Comparison of ENCODE assay signal across 18 cellular contexts in genomic region chr4:134499074-134499473, GRCh38.
DNase-seq lines count a peak whose midpoint lies in the region; ATAC-seq and TF ChIP-seq lines count a peak whose summit lies in the region.
"Had no signal": no experiment of that assay in that cellular context is flagged by ENCODE, and none has a peak within 500 bp of the region (broad histone marks: within the 10 kb centered on the region; RNA-seq: fewer than 3 reads in every experiment).

No MANE protein-coding gene starts in this region.

- H2BK120ac ChIP-seq in mesenchymal stem cell (ENCODE audit: low read depth, low read length) = no peak overlapping the region

- ATAC-seq in GM21367 (IDR thresholded peaks at IDR 0.05; ENCODE audit: unreplicated experiment) = no peak
- ATAC-seq: CD8-positive, alpha-beta T cell; GM12878 had no signal

- peaks cover 31% of the 10 kb centered on the region for H3K9me3 Mint-ChIP-seq in HFFc6

- no peak overlapping the region for H3K4me2 ChIP-seq in mesenchymal stem cell (ENCODE audit: low read length, poor library complexity, severe bottlenecking)
- H3K4me2 ChIP-seq: BLaER1 had no signal

- DNase-seq in HFFc6 (peak; percentile 15), M059J (ENCODE audit: low read depth) (peak; percentile 27), mesenchymal stem cell (peak; percentile 6), NCI-H226 (no peak), HuH-7.5 (ENCODE audit: low spot score) (no peak)
- DNase-seq: Caco-2; CD4-positive, CD25-positive, alpha-beta regulatory T cell; CD8-positive, alpha-beta T cell; DMS153; DND-41; EL; GDM1; GOT3 had no signal

- H3K27ac Mint-ChIP-seq in HFFc6 = no peak overlapping the region
- H3K27ac Mint-ChIP-seq: CD4-positive, CD25-positive, alpha-beta regulatory T cell; CD8-positive, alpha-beta T cell had no signal

- H3K36me3 Mint-ChIP-seq in HFFc6 (ENCODE audit: low read depth) = peaks cover 13% of the 10 kb centered on the region; the same call in 1 of the 2 replicates
- H3K36me3 Mint-ChIP-seq: CD4-positive, CD25-positive, alpha-beta regulatory T cell; CD8-positive, alpha-beta T cell had no signal

- H3K9me3 ChIP-seq in mesenchymal stem cell (ENCODE audit: control insufficient read depth, low read length) = peaks cover 16% of the 10 kb centered on the region
- H3K9me3 ChIP-seq: BLaER1, Caco-2 had no signal

- H2BK12ac ChIP-seq in mesenchymal stem cell (ENCODE audit: low read length in 2 of 2) = no peak overlapping the region

- no peak overlapping the region for H4K91ac ChIP-seq in mesenchymal stem cell (ENCODE audit: low read length)

- H3K14ac ChIP-seq in mesenchymal stem cell (ENCODE audit: low read length in 2 of 2) = no peak overlapping the region

- H2AK5ac ChIP-seq in mesenchymal stem cell (ENCODE audit: low read length, severe bottlenecking) = no peak overlapping the region

- no peak overlapping the region for H3K4ac ChIP-seq in mesenchymal stem cell (ENCODE audit: low read depth in 1 of 2, low read length in 2 of 2)

- H3K27me3 Mint-ChIP-seq in HFFc6 (ENCODE audit: insufficient read depth) = no peaks in the 10 kb centered on the region
- H3K27me3 Mint-ChIP-seq: CD4-positive, CD25-positive, alpha-beta regulatory T cell had no signal

- no peak overlapping the region for H3K23ac ChIP-seq in mesenchymal stem cell (ENCODE audit: low read length in 2 of 2)

- H3K4me1 ChIP-seq in mesenchymal stem cell (ENCODE audit: control insufficient read depth, insufficient read depth, low read depth, low read length) = no peaks in the 10 kb centered on the region
- H3K4me1 ChIP-seq: BLaER1, Caco-2, HAP-1 had no signal

- H3K27me3 ChIP-seq in mesenchymal stem cell (ENCODE audit: control insufficient read depth in 1 of 2, insufficient read depth in 1 of 2, low read length in 2 of 2) = no peaks in the 10 kb centered on the region
- H3K27me3 ChIP-seq: BLaER1 had no signal

- H3K79me1 ChIP-seq in mesenchymal stem cell (replicated peaks; ENCODE audit: low read length, poor library complexity, severe bottlenecking) = no peaks in the 10 kb centered on the region

- H3K4me3 ChIP-seq in mesenchymal stem cell (ENCODE audit: insufficient read depth in 1 of 2, low read depth in 1 of 2, low read length in 2 of 2) = no peak overlapping the region
- H3K4me3 ChIP-seq: BLaER1, GM12878, HAP-1 had no signal

- H3K27ac ChIP-seq in mesenchymal stem cell (ENCODE audit: low read length, poor library complexity, severe bottlenecking) = no peak overlapping the region
- H3K27ac ChIP-seq: BLaER1, C4-2B had no signal

- no peak overlapping the region for H3K9ac ChIP-seq in mesenchymal stem cell (ENCODE audit: low read length)
- H3K9ac ChIP-seq: BLaER1 had no signal

- no peak overlapping the region for H3K4me3 Mint-ChIP-seq in HFFc6
- H3K4me3 Mint-ChIP-seq: CD4-positive, CD25-positive, alpha-beta regulatory T cell; CD8-positive, alpha-beta T cell had no signal

- no CpG with 5 or more reads among the region's 1 CpG for WGBS in mesenchymal stem cell

- TF ChIP-seq CTCF in HFFc6 (IDR thresholded peaks at IDR 0.05) = no peak

- H3K4me1 Mint-ChIP-seq in HFFc6 (ENCODE audit: low read depth) = no peaks in the 10 kb centered on the region; the same call in 1 of the 2 replicates
- H3K4me1 Mint-ChIP-seq: CD4-positive, CD25-positive, alpha-beta regulatory T cell had no signal

- H2AFZ ChIP-seq in mesenchymal stem cell (ENCODE audit: low read depth, low read length) = no peak overlapping the region

- no peak overlapping the region for H2BK5ac ChIP-seq in mesenchymal stem cell (ENCODE audit: low read depth, low read length, poor library complexity, severe bottlenecking)

- no peak overlapping the region for H2BK15ac ChIP-seq in mesenchymal stem cell (ENCODE audit: low read depth, poor library complexity, severe bottlenecking)

- no peak overlapping the region for H3K18ac ChIP-seq in mesenchymal stem cell (ENCODE audit: low read depth in 1 of 2, low read length in 2 of 2)

- H3K36me3 ChIP-seq in mesenchymal stem cell (ENCODE audit: control insufficient read depth in 1 of 2, insufficient read depth in 2 of 2, low read depth in 1 of 2, low read length in 2 of 2) = no peaks in the 10 kb centered on the region
- H3K36me3 ChIP-seq: BLaER1, HAP-1 had no signal

- no peak overlapping the region for H4K8ac ChIP-seq in mesenchymal stem cell (ENCODE audit: low read length)

Comparison
In these comparisons a context has a peak if more than half of its experiments do, and no peak if none do; other contexts are left out.
1. DNase-seq: peak in HFFc6 (single experiment), M059J (single experiment) and mesenchymal stem cell (single experiment); none in NCI-H226 (single experiment) and HuH-7.5 (single experiment).